Comparison of ENCODE assay signal across 15 cellular contexts in the genomic region with DNA sequence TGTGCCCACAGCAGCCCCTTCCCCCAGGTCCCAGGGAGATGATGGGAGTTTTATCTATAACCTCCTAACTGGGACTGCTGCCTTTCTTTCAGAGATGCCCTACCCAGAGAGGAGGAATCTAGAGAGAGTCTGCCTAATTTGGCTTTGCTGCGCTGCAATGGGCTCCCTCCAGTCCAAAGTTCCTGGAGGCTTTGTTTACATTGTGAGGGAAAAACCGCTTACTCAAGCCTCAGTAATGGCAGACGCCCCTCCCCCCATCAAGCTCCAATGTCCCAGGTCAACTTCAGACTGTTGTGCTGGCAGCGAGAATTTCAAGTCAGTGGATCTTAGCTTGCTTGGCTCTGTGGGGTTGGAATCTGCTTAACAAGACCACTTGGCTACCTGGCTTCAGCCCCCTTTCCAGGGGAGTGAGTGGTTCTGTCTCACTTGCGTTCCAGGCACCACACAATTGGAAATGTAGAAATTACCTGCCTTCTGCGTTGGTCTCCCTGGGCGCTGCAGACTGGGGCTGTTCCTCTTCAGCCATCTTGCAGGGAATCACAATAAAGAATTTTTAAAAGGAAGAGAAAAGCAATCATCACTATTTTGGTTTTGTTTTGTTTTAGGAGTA.
A peak's percentile ranks its signal among the peaks of the same experiment; 100 is the strongest.
DNase-seq lines count a peak whose midpoint lies in the region; ATAC-seq and TF ChIP-seq lines count a peak whose summit lies in the region.
"Had no signal": no experiment of that assay in that cellular context is flagged by ENCODE, and none has a peak within 500 bp of the region (broad histone marks: within the 10 kb centered on the region; RNA-seq: fewer than 3 reads in every experiment).

No MANE protein-coding gene starts in this region.

- in situ Hi-C loops in GM23248 (cut with MboI): loop anchor here (10.0 kb wide), 2 partner anchors 196 to 496 kb away; no protein-coding TSS in a partner anchor

- H3K9me2 ChIP-seq in GM23338 (ENCODE audit: insufficient read depth) (no peaks in the 10 kb centered on the region), GM23248 (ENCODE audit: insufficient read depth) (no peaks in the 10 kb centered on the region)

- H3K9me3 ChIP-seq in osteoblast (ENCODE audit: low read depth, low read length) (no peaks in the 10 kb centered on the region), GM23248 (ENCODE audit: low read depth) (no peaks in the 10 kb centered on the region)

- DNase-seq in GM23338 (ENCODE audit: low spot score) (peak; percentile 83), SW480 (ENCODE audit: low spot score) (peak; percentile 12), foreskin fibroblast (peak; percentile 25 to 51), osteoblast (ENCODE audit: insufficient read length, low spot score, missing footprints) (no peak), GM23248 (no peak)
- DNase-seq in naive thymus-derived CD8-positive, alpha-beta T cell: no peak
- DNase-seq: naive thymus-derived CD4-positive, alpha-beta T cell; NCI-H1092 treated with DMSO at 0.1 percent for 48 hours; stomach; SW 1271 had no signal

- H3K4me2 ChIP-seq in GM23338: peak overlapping the region; percentile 53; the same call in 1 of the 2 replicates
- H3K4me2 ChIP-seq in osteoblast (ENCODE audit: insufficient read depth, low read length): no peak overlapping the region
- H3K4me2 ChIP-seq in GM23248 (ENCODE audit: unreplicated experiment): no peak overlapping the region
- H3K4me2 ChIP-seq: BLaER1 had no signal

- POLR2A ChIA-PET in naive thymus-derived CD8-positive, alpha-beta T cell (lab: Charles Lee): no interaction called here

- H3K9ac ChIP-seq in GM23248: no peak overlapping the region
- H3K9ac ChIP-seq: BLaER1 had no signal

- peak overlapping the region; percentile 97 for H2AFZ ChIP-seq in GM23338
- peak overlapping the region; percentile 51 for H2AFZ ChIP-seq in osteoblast (ENCODE audit: low read length)
- no peak overlapping the region for H2AFZ ChIP-seq in GM23248

- H3K27ac Mint-ChIP-seq in GM23338: peak overlapping the region; percentile 97
- no peak overlapping the region for H3K27ac Mint-ChIP-seq in naive thymus-derived CD8-positive, alpha-beta T cell
- H3K27ac Mint-ChIP-seq: activated naive CD8-positive, alpha-beta T cell; naive thymus-derived CD4-positive, alpha-beta T cell had no signal

- WGBS in GM23248 (ENCODE audit: low coverage in 1 of 2, low lambda C conversion rate in 2 of 2, missing lambda C conversion rate in 2 of 2), 2 experiments: 55 to 56% methylated on average over 7 of the region's 7 CpGs

- peak overlapping the region; percentile 30; the same call in 1 of the 2 replicates for H3K4me3 ChIP-seq in GM23338
- no peak overlapping the region for H3K4me3 ChIP-seq in foreskin fibroblast (ENCODE audit: low read depth in 1 of 2, low read length in 2 of 2)
- H3K4me3 ChIP-seq in osteoblast (ENCODE audit: insufficient read depth, low read length): no peak overlapping the region
- no peak overlapping the region for H3K4me3 ChIP-seq in GM23248
- H3K4me3 ChIP-seq: BLaER1, esophagus muscularis mucosa, stomach had no signal

- H3K27me3 ChIP-seq in GM23338 (ENCODE audit: insufficient read depth): no peaks in the 10 kb centered on the region
- H3K27me3 ChIP-seq in osteoblast (ENCODE audit: insufficient read depth, low read length): no peaks in the 10 kb centered on the region
- H3K27me3 ChIP-seq in GM23248 (replicated peaks; ENCODE audit: insufficient read depth): no peaks in the 10 kb centered on the region
- H3K27me3 ChIP-seq: BLaER1, esophagus muscularis mucosa, stomach had no signal

- H3K27me3 Mint-ChIP-seq in GM23338 (ENCODE audit: insufficient read depth, low read depth, poor library complexity): no peaks in the 10 kb centered on the region
- no peaks in the 10 kb centered on the region for H3K27me3 Mint-ChIP-seq in naive thymus-derived CD8-positive, alpha-beta T cell
- H3K27me3 Mint-ChIP-seq: activated naive CD8-positive, alpha-beta T cell; naive thymus-derived CD4-positive, alpha-beta T cell had no signal

- no peaks in the 10 kb centered on the region for H3K79me2 ChIP-seq in GM23338 (replicated peaks; ENCODE audit: insufficient read depth)
- H3K79me2 ChIP-seq in osteoblast (ENCODE audit: insufficient read depth, low read length): no peaks in the 10 kb centered on the region
- H3K79me2 ChIP-seq in GM23248 (ENCODE audit: insufficient read depth): no peaks in the 10 kb centered on the region

- H3F3A ChIP-seq in GM23338 (replicated peaks; ENCODE audit: low read depth) (no peaks in the 10 kb centered on the region), GM23248 (ENCODE audit: insufficient read depth) (no peaks in the 10 kb centered on the region)

- ATAC-seq in GM23338 (peak; percentile 88), GM21360 (IDR thresholded peaks at IDR 0.05; ENCODE audit: unreplicated experiment) (no peak), GM18505 (IDR thresholded peaks at IDR 0.05; ENCODE audit: unreplicated experiment) (no peak)
- no peak for ATAC-seq in naive thymus-derived CD8-positive, alpha-beta T cell
- ATAC-seq: naive thymus-derived CD4-positive, alpha-beta T cell had no signal

- peaks cover 24% of the 10 kb centered on the region for H3K4me1 Mint-ChIP-seq in GM23338
- H3K4me1 Mint-ChIP-seq in naive thymus-derived CD8-positive, alpha-beta T cell: no peaks in the 10 kb centered on the region
- H3K4me1 Mint-ChIP-seq: naive thymus-derived CD4-positive, alpha-beta T cell had no signal

- H3K9me3 Mint-ChIP-seq in GM23338: peaks cover 19% of the 10 kb centered on the region
- H3K9me3 Mint-ChIP-seq in naive thymus-derived CD8-positive, alpha-beta T cell: peaks cover 7 to 46% (median 17%) of the 10 kb centered on the region in 9 donors

- TF ChIP-seq CTCF in GM23338 (conservative IDR thresholded peaks at IDR 0.05; ENCODE audit: low read depth in 2 of 2) (no peak), foreskin fibroblast (IDR thresholded peaks at IDR 0.05; ENCODE audit: low read depth, low read length) (no peak), osteoblast (IDR thresholded peaks at IDR 0.05; ENCODE audit: extremely low read depth, low read depth, low read length) (no peak)

- no peak for TF ChIP-seq POLR2A in GM18505 (IDR thresholded peaks at IDR 0.05; ENCODE audit: borderline replicate concordance, extremely low read depth, insufficient read depth, insufficient read length)

- H4K20me1 ChIP-seq in GM23338 (replicated peaks; ENCODE audit: insufficient read depth) (no peaks in the 10 kb centered on the region), osteoblast (ENCODE audit: insufficient read depth, low read length) (no peaks in the 10 kb centered on the region), GM23248 (ENCODE audit: insufficient read depth) (no peaks in the 10 kb centered on the region)
- H4K20me1 ChIP-seq: BLaER1 had no signal

- peaks cover 18% of the 10 kb centered on the region; the same call in 1 of the 2 replicates for H3K4me1 ChIP-seq in GM23338 (ENCODE audit: insufficient read depth)
- H3K4me1 ChIP-seq in osteoblast (ENCODE audit: insufficient read depth, low read length): no peaks in the 10 kb centered on the region
- H3K4me1 ChIP-seq in GM23248 (ENCODE audit: insufficient read depth): no peaks in the 10 kb centered on the region
- H3K4me1 ChIP-seq: BLaER1, esophagus muscularis mucosa, stomach had no signal

- no peaks in the 10 kb centered on the region for H3K36me3 ChIP-seq in GM23338 (ENCODE audit: insufficient read depth)
- no peaks in the 10 kb centered on the region for H3K36me3 ChIP-seq in osteoblast (ENCODE audit: insufficient read depth, low read length)
- H3K36me3 ChIP-seq in GM23248 (ENCODE audit: low read depth): no peaks in the 10 kb centered on the region
- H3K36me3 ChIP-seq: BLaER1, esophagus muscularis mucosa, stomach had no signal

- peaks cover 18% of the 10 kb centered on the region; the same call in 2 of the 3 replicates for H3K36me3 Mint-ChIP-seq in GM23338 (ENCODE audit: low read depth)
- peaks cover 0 to 24% (median 0%) of the 10 kb centered on the region in 3 donors for H3K36me3 Mint-ChIP-seq in naive thymus-derived CD8-positive, alpha-beta T cell
- H3K36me3 Mint-ChIP-seq: activated naive CD8-positive, alpha-beta T cell had no signal

- no peak overlapping the region for H3K4me3 Mint-ChIP-seq in GM23338
- no peak overlapping the region for H3K4me3 Mint-ChIP-seq in naive thymus-derived CD8-positive, alpha-beta T cell
- H3K4me3 Mint-ChIP-seq: activated naive CD8-positive, alpha-beta T cell; naive thymus-derived CD4-positive, alpha-beta T cell had no signal

- H3K27ac ChIP-seq in GM23338 (ENCODE audit: low read depth) (no peak overlapping the region), osteoblast (ENCODE audit: low read depth, low read length) (no peak overlapping the region), GM23248 (no peak overlapping the region)
- H3K27ac ChIP-seq: BLaER1, esophagus muscularis mucosa, stomach had no signal

TF ChIP-seq in GM23338, 12 proteins besides CTCF, POLR2A, EP300 and RAD21:
- no peak for TF ChIP-seq EZH2 (IDR thresholded peaks at IDR 0.05; ENCODE audit: low read depth, unreplicated experiment)
- TF ChIP-seq CREB1 (CRISPR knock-in tag; IDR thresholded peaks at IDR 0.05; ENCODE audit: low read depth): no peak
- TF ChIP-seq STAT1 (IDR thresholded peaks at IDR 0.05; ENCODE audit: unreplicated experiment): no peak
- TF ChIP-seq, protein P1, sequence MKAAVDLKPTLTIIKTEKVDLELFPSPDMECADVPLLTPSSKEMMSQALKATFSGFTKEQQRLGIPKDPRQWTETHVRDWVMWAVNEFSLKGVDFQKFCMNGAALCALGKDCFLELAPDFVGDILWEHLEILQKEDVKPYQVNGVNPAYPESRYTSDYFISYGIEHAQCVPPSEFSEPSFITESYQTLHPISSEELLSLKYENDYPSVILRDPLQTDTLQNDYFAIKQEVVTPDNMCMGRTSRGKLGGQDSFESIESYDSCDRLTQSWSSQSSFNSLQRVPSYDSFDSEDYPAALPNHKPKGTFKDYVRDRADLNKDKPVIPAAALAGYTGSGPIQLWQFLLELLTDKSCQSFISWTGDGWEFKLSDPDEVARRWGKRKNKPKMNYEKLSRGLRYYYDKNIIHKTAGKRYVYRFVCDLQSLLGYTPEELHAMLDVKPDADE (IDR thresholded peaks at IDR 0.05): no peak

Comparison
In these comparisons a context has a peak if more than half of its experiments do, and no peak if none do; other contexts are left out.
1. DNase-seq: peak in GM23338 (single experiment), SW480 (single experiment) and foreskin fibroblast (2 of 2); none in osteoblast (single experiment), GM23248 (single experiment) and naive thymus-derived CD8-positive, alpha-beta T cell (0 of 10).